9 cellular contexts compared by ENCODE assay signal in the genomic region with DNA sequence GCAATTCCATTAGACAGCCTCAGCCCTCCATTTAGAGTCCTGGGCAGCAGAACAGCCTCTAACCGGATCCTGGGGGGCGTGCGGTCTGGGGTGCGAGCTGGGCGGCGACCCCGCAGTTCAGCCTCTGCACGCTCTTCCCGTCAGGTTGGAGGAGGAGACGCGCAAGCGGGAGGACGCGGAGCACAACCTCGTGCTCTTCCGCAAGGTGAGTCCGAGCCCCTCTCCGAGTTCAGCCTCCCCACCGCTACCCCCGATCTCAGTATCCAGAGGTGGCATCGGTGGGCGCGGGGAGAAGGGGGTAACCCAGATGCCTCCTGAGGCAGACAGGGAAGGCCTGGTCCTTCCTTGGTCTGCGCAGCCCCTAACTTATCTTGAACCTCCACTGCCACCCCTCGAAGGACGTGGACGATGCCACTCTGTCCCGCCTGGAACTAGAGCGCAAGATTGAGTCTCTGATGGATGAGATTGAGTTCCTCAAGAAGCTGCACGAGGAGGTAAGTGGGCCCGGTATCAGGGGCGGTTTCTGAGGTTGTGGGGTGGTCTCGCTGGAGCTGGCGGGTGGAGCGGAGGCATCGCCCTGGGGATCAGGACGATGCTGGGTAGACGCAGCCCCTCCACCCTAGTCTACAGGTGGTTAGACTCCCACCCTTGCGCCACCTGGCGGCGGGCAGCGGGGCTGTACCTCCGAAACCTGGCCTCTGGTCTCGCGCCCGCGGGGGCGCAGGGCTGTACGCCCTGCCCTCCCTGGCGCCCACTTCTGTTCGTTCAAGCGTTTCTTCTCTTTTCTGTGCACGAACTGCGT. TPM values are rescaled to one million over a fixed set of nuclear protein-coding genes. Genes with fewer than 3 reads are reported as not detected.
DNase-seq lines count a peak whose midpoint lies in the region; TF ChIP-seq lines count a peak whose summit lies in the region.
"Had no signal": no experiment of that assay in that cellular context is flagged by ENCODE, and none has a peak within 500 bp of the region (broad histone marks: within the 10 kb centered on the region; RNA-seq: fewer than 3 reads in every experiment).

No MANE protein-coding gene starts in this region.

- H3K9ac ChIP-seq in H9 (ENCODE audit: extremely low read depth, insufficient read length, low read length), result no peak overlapping the region
- no peak overlapping the region for H3K9ac ChIP-seq in iPS-18a (ENCODE audit: low read length)

- H3K23ac ChIP-seq in H9 (ENCODE audit: insufficient read length, low read depth, low read length), result no peak overlapping the region

- peaks cover 5% of the 10 kb centered on the region for H3K4me1 ChIP-seq in ACC112 (ENCODE audit: control insufficient read depth, insufficient read depth, low read length, unreplicated experiment)
- no peaks in the 10 kb centered on the region for H3K4me1 ChIP-seq in H9 (ENCODE audit: insufficient read depth, low read length)
- peaks cover 14% of the 10 kb centered on the region for H3K4me1 ChIP-seq in iPS-18a (ENCODE audit: control insufficient read depth, low read depth, low read length)

- H2AFZ ChIP-seq in ACC112 (ENCODE audit: low read length, unreplicated experiment), result no peak overlapping the region
- H2AFZ ChIP-seq in H9 (ENCODE audit: low read length), result no peak overlapping the region

- no peak overlapping the region for H4K5ac ChIP-seq in H9 (ENCODE audit: insufficient read length, low read depth, low read length)

- no CpG with 5 or more reads among the region's 54 CpGs for WGBS in H9 (ENCODE audit: extremely low coverage, insufficient read length, low lambda C conversion rate)

- H3K27me3 ChIP-seq in ACC112 (ENCODE audit: insufficient read depth, low read length), result peaks cover 42% of the 10 kb centered on the region
- peaks cover 55% of the 10 kb centered on the region for H3K27me3 ChIP-seq in H9 (ENCODE audit: insufficient read depth, low read length)
- peaks cover 74% of the 10 kb centered on the region for H3K27me3 ChIP-seq in iPS-18a (ENCODE audit: control insufficient read depth, insufficient read depth, low read length)

- no peak overlapping the region for H3K14ac ChIP-seq in H9 (ENCODE audit: insufficient read depth, low read length)

- peaks cover 5% of the 10 kb centered on the region for H3K23me2 ChIP-seq in H9 (ENCODE audit: insufficient read length, low read depth, low read length, poor library complexity, severe bottlenecking)

- peak overlapping the region; percentile 49 to 78 for H3K4me3 Mint-ChIP-seq in H9

- no peak overlapping the region for H2BK12ac ChIP-seq in H9 (ENCODE audit: insufficient read length, low read depth, low read length)

- H2AK5ac ChIP-seq in H9 (ENCODE audit: insufficient read length, low read length), result no peak overlapping the region

- no peaks in the 10 kb centered on the region for H3K79me1 ChIP-seq in H9 (ENCODE audit: insufficient read depth, low read depth, low read length, poor library complexity, severe bottlenecking)

- H3K4ac ChIP-seq in H9 (ENCODE audit: low read depth, low read length), result no peak overlapping the region

- peaks cover 14 to 42% of the 10 kb centered on the region in 2 experiments for H3K4me1 Mint-ChIP-seq in H9

- H3K4me3 ChIP-seq in ACC112 (ENCODE audit: low read depth, low read length), result 0 out of 2 replicates have a peak overlapping the region, but pooled peaks have one; percentile 59
- peak overlapping the region; percentile 46 for H3K4me3 ChIP-seq in iPS-18a (ENCODE audit: low read length)

- H4K20me1 ChIP-seq in H9 (ENCODE audit: control insufficient read depth, insufficient read depth, insufficient read length), result peaks cover 3% of the 10 kb centered on the region

- TF ChIP-seq CTCF in H9 (conservative IDR thresholded peaks at IDR 0.05), result peak; percentile 94

- no peak overlapping the region for H3T11ph ChIP-seq in H9 (ENCODE audit: low read length)

- H3K36me3 ChIP-seq in ACC112 (ENCODE audit: insufficient read depth, low read length) (no peaks in the 10 kb centered on the region), iPS-18a (ENCODE audit: control insufficient read depth, low read depth, low read length) (no peaks in the 10 kb centered on the region)

- no peak overlapping the region for H3K27ac Mint-ChIP-seq in H9

- H2BK20ac ChIP-seq in H9 (ENCODE audit: low read depth, low read length, poor library complexity, severe bottlenecking), result no peak overlapping the region

- peak overlapping the region; percentile 53 for H3K4me2 ChIP-seq in H9 (ENCODE audit: insufficient read depth, insufficient read length, low read length)

- H2BK120ac ChIP-seq in H9 (ENCODE audit: low read depth, low read length, poor library complexity, severe bottlenecking), result no peak overlapping the region

- no peak overlapping the region for H3K27ac ChIP-seq in ACC112 (ENCODE audit: low read depth, low read length)
- H3K27ac ChIP-seq in H9 (ENCODE audit: insufficient read length, low read depth, low read length), result no peak overlapping the region
- no peak overlapping the region for H3K27ac ChIP-seq in iPS-18a (ENCODE audit: low read length)

- H3K18ac ChIP-seq in H9 (ENCODE audit: insufficient read length, low read depth, low read length), result no peak overlapping the region

- H3K9me3 ChIP-seq in H9 (ENCODE audit: control insufficient read depth, low read depth, low read length) (no peaks in the 10 kb centered on the region), iPS-18a (ENCODE audit: control insufficient read depth, low read depth, low read length) (no peaks in the 10 kb centered on the region)

- H3K9me3 Mint-ChIP-seq in H9, result peaks cover 0 to 2% of the 10 kb centered on the region in 2 experiments; a peak in 1 of 5 replicates

- H3K27me3 Mint-ChIP-seq in H9 (ENCODE audit: low read depth), result peaks cover 97% of the 10 kb centered on the region

- H2BK5ac ChIP-seq in H9 (ENCODE audit: insufficient read length, low read length), result no peak overlapping the region

- H2BK15ac ChIP-seq in H9 (ENCODE audit: low read depth, low read length), result no peak overlapping the region

- H3K79me2 ChIP-seq in ACC112 (ENCODE audit: control insufficient read depth, insufficient read depth, low read length, unreplicated experiment), result no peaks in the 10 kb centered on the region
- H3K79me2 ChIP-seq in H9 (ENCODE audit: insufficient read depth, low read length), result no peaks in the 10 kb centered on the region

- H4K91ac ChIP-seq in H9 (ENCODE audit: insufficient read length, low read depth, low read length), result no peak overlapping the region

- DNase-seq in H9 (peak; percentile 87), SW480 (ENCODE audit: low spot score) (peak; percentile 58), amniotic stem cell (lab: John Stamatoyannopoulos, UW) (no peak), hepatic stellate cell (ENCODE audit: low spot score) (no peak)
- peak; percentile 21 for DNase-seq in activated naive CD8-positive, alpha-beta T cell treated with anti-CD3 and anti-CD28 coated beads, Interleukin-2, amount 50 U/mL, for 16 hours (ENCODE audit: low read depth, low spot score)
- peak in 2 of 3 donors; percentile 33 to 58 for DNase-seq in stimulated activated CD4-positive, alpha-beta T cell treated with anti-CD3 and anti-CD28 coated beads, TNF-alpha, amount 100 ng/mL, for 1 hour (ENCODE audit: low read depth in 3 of 3, low spot score in 1 of 3)

- no peak overlapping the region for H3K56ac ChIP-seq in H9 (ENCODE audit: insufficient read length, low read depth, low read length)

- no peaks in the 10 kb centered on the region; a peak in 2 of 7 replicates for H3K36me3 Mint-ChIP-seq in H9 (ENCODE audit: insufficient read depth in 1 of 3, low read depth in 3 of 3)

- no peak overlapping the region for H4K8ac ChIP-seq in H9 (replicated peaks; ENCODE audit: insufficient read length, low read depth, low read length)

RNA-seq across cellular contexts. Expression of gene PRPH, which starts 1.3 kb away (rescaled TPM):
- total RNA-seq in H9 (2021), result 1.1 and 2.2 TPM in 2 replicates
- total RNA-seq: mononuclear cell had no signal

RNA-seq across cellular contexts. Expression of gene TROAP, which starts 26.8 kb away (rescaled TPM):
- 70.5 and 75.3 TPM in 2 replicates for total RNA-seq in H9 (2021)

RNA-seq across cellular contexts. Expression of gene TUBA1C, which starts 31.4 kb away (rescaled TPM):
- total RNA-seq in H9 (2021), result 660 and 684 TPM in 2 replicates

RNA-seq across cellular contexts. Expression of gene C1QL4, which starts 40.8 kb away (rescaled TPM):
- 1.2 and 1.9 TPM in 2 replicates for total RNA-seq in H9 (2021)

RNA-seq across cellular contexts. Expression of gene DNAJC22, which starts 50.5 kb away (rescaled TPM):
- 2.6 and 3.2 TPM in 2 replicates for total RNA-seq in H9 (2021)
- total RNA-seq: mononuclear cell had no signal

Comparison
In these comparisons a context has a peak if more than half of its experiments do, and no peak if none do; other contexts are left out.
1. DNase-seq: peak in H9 (single experiment), SW480 (single experiment), activated naive CD8-positive, alpha-beta T cell treated with anti-CD3 and anti-CD28 coated beads, Interleukin-2, amount 50 U/mL, for 16 hours (single experiment) and stimulated activated CD4-positive, alpha-beta T cell treated with anti-CD3 and anti-CD28 coated beads, TNF-alpha, amount 100 ng/mL, for 1 hour (2 of 3); none in amniotic stem cell (single experiment) and hepatic stellate cell (single experiment).